18 cellular contexts compared by ENCODE assay signal in the genomic region with DNA sequence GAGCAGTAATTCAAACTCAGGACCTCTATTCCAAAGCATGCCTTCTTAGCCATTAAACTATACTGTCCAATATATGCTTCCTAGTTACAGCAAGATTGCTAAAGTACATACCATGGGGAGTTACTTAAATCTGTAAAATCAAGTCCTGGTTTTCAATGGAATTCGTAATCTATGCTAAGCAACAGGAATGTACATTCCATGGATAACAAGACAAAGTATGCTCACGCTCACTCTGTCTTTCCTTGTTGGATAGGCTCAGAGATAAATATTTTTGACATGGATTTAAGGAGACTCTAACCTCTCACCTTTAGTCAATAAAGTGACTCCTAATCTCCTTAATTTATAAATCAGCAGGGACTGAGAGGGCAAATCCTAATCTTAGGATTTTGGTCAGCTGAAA. TPM values are rescaled to one million over a fixed set of nuclear protein-coding genes. Genes with fewer than 3 reads are reported as not detected.
A peak's percentile ranks its signal among the peaks of the same experiment; 100 is the strongest.
DNase-seq lines count a peak whose midpoint lies in the region; ATAC-seq and TF ChIP-seq lines count a peak whose summit lies in the region.
"Had no signal": no experiment of that assay in that cellular context is flagged by ENCODE, and none has a peak within 500 bp of the region (broad histone marks: within the 10 kb centered on the region; RNA-seq: fewer than 3 reads in every experiment).

No MANE protein-coding gene starts in this region.

- no peak overlapping the region for H4K8ac ChIP-seq in mesendoderm (ENCODE audit: low read depth, low read length)

- H3K27ac ChIP-seq in mesendoderm (ENCODE audit: low read depth, low read length) (no peak overlapping the region), SK-N-SH (ENCODE audit: low read depth in 2 of 2, low read length in 1 of 2) (no peak overlapping the region)
- H3K27ac ChIP-seq: 22Rv1, BLaER1, GM23248 had no signal

- no peaks in the 10 kb centered on the region for H3K79me1 ChIP-seq in mesendoderm (ENCODE audit: low read length)

- H3K27me3 ChIP-seq in mesendoderm (ENCODE audit: insufficient read depth, low read length, poor library complexity) = no peaks in the 10 kb centered on the region
- H3K27me3 ChIP-seq in SK-N-SH (ENCODE audit: insufficient read depth) = no peaks in the 10 kb centered on the region

- no CpG with 5 or more reads among the region's 2 CpGs for WGBS in mesendoderm (ENCODE audit: extremely low coverage, insufficient coverage, low lambda C conversion rate)
- WGBS in SK-N-SH (ENCODE audit: low lambda C conversion rate) = 17% methylated on average over 2 of the region's 2 CpGs

- H3K4me3 ChIP-seq in mesendoderm (ENCODE audit: low read length) (no peak overlapping the region), SK-N-SH (ENCODE audit: low read depth in 2 of 2, low read length in 1 of 2) (no peak overlapping the region)
- H3K4me3 ChIP-seq: BLaER1, GM23248 had no signal

- no peak overlapping the region for H3K56ac ChIP-seq in mesendoderm (ENCODE audit: low read length)

- H3K4me2 ChIP-seq in mesendoderm (ENCODE audit: low read length) (no peak overlapping the region), SK-N-SH (no peak overlapping the region)
- H3K4me2 ChIP-seq: BLaER1 had no signal

- H3K9me2 ChIP-seq in SK-N-SH = no peaks in the 10 kb centered on the region

- H3K4me1 ChIP-seq in mesendoderm (ENCODE audit: control insufficient read depth, low read depth, low read length) (no peaks in the 10 kb centered on the region), SK-N-SH (ENCODE audit: control insufficient read depth in 1 of 2, insufficient read depth in 2 of 2, low read depth in 1 of 2, low read length in 1 of 2) (no peaks in the 10 kb centered on the region)
- H3K4me1 ChIP-seq: BLaER1, Caco-2 had no signal

- H2BK15ac ChIP-seq in mesendoderm (replicated peaks; ENCODE audit: low read depth) = no peak overlapping the region

- no peak for TF ChIP-seq EP300 in SK-N-SH (IDR thresholded peaks at IDR 0.05; ENCODE audit: borderline replicate concordance in 1 of 2, low read depth in 1 of 2, low read length in 1 of 2)

- no peak overlapping the region for H2AFZ ChIP-seq in SK-N-SH (ENCODE audit: low read depth)
- H2AFZ ChIP-seq: GM23248 had no signal

- no peak overlapping the region for H3K18ac ChIP-seq in mesendoderm (ENCODE audit: low read length)

- H3F3A ChIP-seq in SK-N-SH (replicated peaks; ENCODE audit: insufficient read depth) = no peaks in the 10 kb centered on the region

- no peak overlapping the region for H2BK120ac ChIP-seq in mesendoderm (ENCODE audit: low read depth, low read length)

- DNase-seq in NCI-H82 (lab: John Stamatoyannopoulos, UW) (peak; percentile 17), NCI-H82 treated with DMSO at 0.1 percent for 48 hours (lab: John Stamatoyannopoulos, UW; ENCODE audit: unreplicated experiment) (no peak), dedifferentiated amniotic fluid mesenchymal stem cell (ENCODE audit: extremely low spot score) (peak; percentile 50), mesendoderm (peak; percentile 14), NCI-H774 (lab: John Stamatoyannopoulos, UW) (no peak), SK-N-SH (no peak)
- DNase-seq: AML-193; CD8-positive, alpha-beta memory T cell; DND-41; GDM1; GM23248; IMR-90 had no signal

- TF ChIP-seq RAD21 in SK-N-SH (IDR thresholded peaks at IDR 0.05; ENCODE audit: low read length) = no peak

- no peak overlapping the region for H2AK5ac ChIP-seq in mesendoderm (ENCODE audit: low read length)

- H3K9ac ChIP-seq in mesendoderm (ENCODE audit: low read length) (no peak overlapping the region), SK-N-SH (no peak overlapping the region)
- H3K9ac ChIP-seq: BLaER1, GM23248 had no signal

- H2BK5ac ChIP-seq in mesendoderm (ENCODE audit: low read length) = no peak overlapping the region

- POLR2A ChIA-PET in SK-N-SH (lab: Yijun Ruan, JAX) = no interaction called here

- no peak overlapping the region for H3K4ac ChIP-seq in mesendoderm (ENCODE audit: low read depth, low read length)

- no peak for TF ChIP-seq CTCF in SK-N-SH (IDR thresholded peaks at IDR 0.05)

- H3K23ac ChIP-seq in mesendoderm (ENCODE audit: low read length) = no peak overlapping the region

- H3K79me2 ChIP-seq in mesendoderm (ENCODE audit: control insufficient read depth, insufficient read depth, low read length) (no peaks in the 10 kb centered on the region), SK-N-SH (ENCODE audit: insufficient read depth) (no peaks in the 10 kb centered on the region)

- no peaks in the 10 kb centered on the region for H4K20me1 ChIP-seq in SK-N-SH (ENCODE audit: insufficient read depth)
- H4K20me1 ChIP-seq: BLaER1 had no signal

- H3K36me3 ChIP-seq in mesendoderm (ENCODE audit: control insufficient read depth, insufficient read depth, low read length) (no peaks in the 10 kb centered on the region), SK-N-SH (replicated peaks in 1 of 2; ENCODE audit: control insufficient read depth in 1 of 2, insufficient read depth in 2 of 2, low read length in 1 of 2) (no peaks in the 10 kb centered on the region)
- H3K36me3 ChIP-seq: BLaER1 had no signal

- CTCF ChIA-PET in SK-N-SH (lab: Yijun Ruan, JAX) = interaction anchor here (1.1 kb wide), 1 partner anchor 8 kb away, joined by 3 read pairs; no protein-coding TSS in a partner anchor

- no peaks in the 10 kb centered on the region for H3K9me3 ChIP-seq in SK-N-SH
- H3K9me3 ChIP-seq: BLaER1, Caco-2 had no signal

- ATAC-seq in HG02870 (IDR thresholded peaks at IDR 0.05; ENCODE audit: unreplicated experiment) = no peak
- no peak for ATAC-seq in HG03442 (IDR thresholded peaks at IDR 0.05; ENCODE audit: unreplicated experiment)
- ATAC-seq: HCT116 had no signal

- no peak overlapping the region for H4K5ac ChIP-seq in mesendoderm (ENCODE audit: low read length)

TF ChIP-seq in SK-N-SH, 30 proteins besides CTCF, POLR2A, EP300 and RAD21 (continues in another document):
- TF ChIP-seq SMC3 (IDR thresholded peaks at IDR 0.05; ENCODE audit: low read depth, low read length) (no peak), RXRA (IDR thresholded peaks at IDR 0.05; ENCODE audit: borderline replicate concordance, low read depth) (no peak), MXI1 (IDR thresholded peaks at IDR 0.05; ENCODE audit: low read depth, low read length) (no peak), JUND (IDR thresholded peaks at IDR 0.05) (no peak), NFIC (IDR thresholded peaks at IDR 0.05; ENCODE audit: borderline replicate concordance) (no peak), GATA2 (CRISPR knock-in tag; IDR thresholded peaks at IDR 0.05) (no peak), FOXJ3 (CRISPR knock-in tag; IDR thresholded peaks at IDR 0.05) (no peak), ZBTB33 (IDR thresholded peaks at IDR 0.05; ENCODE audit: borderline replicate concordance, low read depth) (no peak), FOXM1 (IDR thresholded peaks at IDR 0.05; ENCODE audit: low read depth) (no peak), SIN3A (IDR thresholded peaks at IDR 0.05; ENCODE audit: borderline replicate concordance, low read depth, low read length) (no peak), TCF12 (IDR thresholded peaks at IDR 0.05) (no peak)
- TF ChIP-seq, protein P1, sequence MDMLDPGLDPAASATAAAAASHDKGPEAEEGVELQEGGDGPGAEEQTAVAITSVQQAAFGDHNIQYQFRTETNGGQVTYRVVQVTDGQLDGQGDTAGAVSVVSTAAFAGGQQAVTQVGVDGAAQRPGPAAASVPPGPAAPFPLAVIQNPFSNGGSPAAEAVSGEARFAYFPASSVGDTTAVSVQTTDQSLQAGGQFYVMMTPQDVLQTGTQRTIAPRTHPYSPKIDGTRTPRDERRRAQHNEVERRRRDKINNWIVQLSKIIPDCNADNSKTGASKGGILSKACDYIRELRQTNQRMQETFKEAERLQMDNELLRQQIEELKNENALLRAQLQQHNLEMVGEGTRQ (IDR thresholded peaks at IDR 0.05; ENCODE audit: borderline replicate concordance, low read depth, low read length) = no peak

RNA-seq across cellular contexts. Expression of gene STK26, which starts 47.3 kb away (rescaled TPM):
- 69.3 TPM for polyA plus RNA-seq in mesendoderm (2013, experiment 1 of 2)
- polyA plus RNA-seq in mesendoderm (2013, experiment 2 of 2) = 71.4 TPM
- polyA plus RNA-seq in SK-N-SH (2012; rRNA removed) = 3.5 and 4.4 TPM in 2 replicates
- 5.6 and 6.5 TPM in 2 replicates for polyA plus RNA-seq in SK-N-SH (2012; cell fraction: cytosol; rRNA removed)
- 1.6 and 3.8 TPM in 2 replicates for polyA plus RNA-seq in SK-N-SH (2012; cell fraction: nucleus; rRNA removed)

Comparison
In these comparisons a context has a peak if more than half of its experiments do, and no peak if none do; other contexts are left out.
1. DNase-seq: peak in NCI-H82 (single experiment), dedifferentiated amniotic fluid mesenchymal stem cell (single experiment) and mesendoderm (single experiment); none in NCI-H82 treated with DMSO at 0.1 percent for 48 hours (single experiment), NCI-H774 (single experiment) and SK-N-SH (single experiment).